In the genomic region with DNA sequence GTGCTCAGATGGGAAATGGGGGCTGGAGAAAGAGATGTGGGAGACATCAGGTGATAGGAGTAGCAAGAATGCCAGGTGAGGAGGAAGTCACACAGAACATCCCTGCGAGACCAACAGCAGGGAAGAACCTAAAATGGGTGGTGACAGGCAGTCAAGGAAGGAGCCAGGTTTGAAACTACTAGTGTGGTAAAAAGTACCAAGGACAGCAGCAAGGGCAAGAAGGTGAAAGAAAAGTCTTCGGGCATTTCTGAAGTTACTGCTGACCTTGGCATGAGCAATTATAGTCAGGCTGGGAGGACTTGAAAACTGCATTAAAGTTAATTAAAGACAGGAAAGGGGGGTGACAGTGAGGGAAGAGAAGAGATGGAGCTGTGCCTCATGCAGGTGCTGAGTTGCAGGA, we compare ENCODE assay signal across 21 cellular contexts.
DNase-seq lines count a peak whose midpoint lies in the region; ATAC-seq and TF ChIP-seq lines count a peak whose summit lies in the region.
"Had no signal": no experiment of that assay in that cellular context is flagged by ENCODE, and none has a peak within 500 bp of the region (broad histone marks: within the 10 kb centered on the region; RNA-seq: fewer than 3 reads in every experiment).

No MANE protein-coding gene starts in this region.

- no peak overlapping the region for H2BK12ac ChIP-seq in mesenchymal stem cell (ENCODE audit: low read length in 2 of 2)

- no peak overlapping the region for H3K27ac ChIP-seq in GM23338 (ENCODE audit: low read depth)
- no peak overlapping the region for H3K27ac ChIP-seq in foreskin keratinocyte
- H3K27ac ChIP-seq in mesenchymal stem cell (ENCODE audit: low read length, poor library complexity, severe bottlenecking) = no peak overlapping the region
- H3K27ac ChIP-seq: BLaER1, KMS-11, SJSA1 had no signal

- H4K8ac ChIP-seq in mesenchymal stem cell (ENCODE audit: low read length) = no peak overlapping the region

- H4K20me1 ChIP-seq in GM23338 (replicated peaks; ENCODE audit: insufficient read depth) = no peaks in the 10 kb centered on the region
- H4K20me1 ChIP-seq: BLaER1 had no signal

- H3K36me3 Mint-ChIP-seq in GM23338 (ENCODE audit: low read depth) = no peaks in the 10 kb centered on the region

- no peak overlapping the region for H3K23ac ChIP-seq in mesenchymal stem cell (ENCODE audit: low read length in 2 of 2)

- no peaks in the 10 kb centered on the region for H3K36me3 ChIP-seq in GM23338 (ENCODE audit: insufficient read depth)
- H3K36me3 ChIP-seq in mesenchymal stem cell (ENCODE audit: control insufficient read depth in 1 of 2, insufficient read depth in 2 of 2, low read depth in 1 of 2, low read length in 2 of 2) = no peaks in the 10 kb centered on the region
- H3K36me3 ChIP-seq: BLaER1, SJSA1 had no signal

- no peak overlapping the region for H3K4ac ChIP-seq in mesenchymal stem cell (ENCODE audit: low read depth in 1 of 2, low read length in 2 of 2)

- no peaks in the 10 kb centered on the region for H3K9me3 ChIP-seq in mesenchymal stem cell (ENCODE audit: control insufficient read depth, low read length)
- H3K9me3 ChIP-seq: BLaER1, Caco-2, SJSA1 had no signal

- H2AK5ac ChIP-seq in mesenchymal stem cell (ENCODE audit: low read length, severe bottlenecking) = no peak overlapping the region

- no peaks in the 10 kb centered on the region for H3F3A ChIP-seq in GM23338 (replicated peaks; ENCODE audit: low read depth)

- no peak; the same call in 2 of the 3 replicates for ATAC-seq in GM23338
- peak; percentile 18 for ATAC-seq in foreskin keratinocyte
- ATAC-seq in HG02759 (IDR thresholded peaks at IDR 0.05; ENCODE audit: unreplicated experiment) = no peak
- ATAC-seq in GM21360 (IDR thresholded peaks at IDR 0.05; ENCODE audit: unreplicated experiment) = no peak
- ATAC-seq: Right ventricle myocardium inferior had no signal

- 80% methylated on average over 2 of the region's 2 CpGs for WGBS in mesenchymal stem cell

- H2BK15ac ChIP-seq in mesenchymal stem cell (ENCODE audit: low read depth, poor library complexity, severe bottlenecking) = no peak overlapping the region

- H3K79me2 ChIP-seq in GM23338 (replicated peaks; ENCODE audit: insufficient read depth) = no peaks in the 10 kb centered on the region

- H3K9me3 Mint-ChIP-seq in GM23338 = no peaks in the 10 kb centered on the region

- TF ChIP-seq CTCF in GM23338 (conservative IDR thresholded peaks at IDR 0.05; ENCODE audit: low read depth in 2 of 2) (no peak), foreskin keratinocyte (conservative IDR thresholded peaks at IDR 0.05) (no peak)

- H3K4me1 ChIP-seq in GM23338 (ENCODE audit: insufficient read depth) = no peaks in the 10 kb centered on the region
- H3K4me1 ChIP-seq in foreskin keratinocyte = peaks cover 8% of the 10 kb centered on the region
- peaks cover 12% of the 10 kb centered on the region for H3K4me1 ChIP-seq in mesenchymal stem cell (ENCODE audit: control insufficient read depth, insufficient read depth, low read depth, low read length)
- H3K4me1 ChIP-seq: Caco-2 had no signal

- no peak overlapping the region for H3K4me2 ChIP-seq in GM23338
- no peak overlapping the region for H3K4me2 ChIP-seq in mesenchymal stem cell (ENCODE audit: low read length, poor library complexity, severe bottlenecking)
- H3K4me2 ChIP-seq: BLaER1, KMS-11 had no signal

- H3K27me3 Mint-ChIP-seq in GM23338 (ENCODE audit: insufficient read depth, low read depth, poor library complexity) = peaks cover 2% of the 10 kb centered on the region
- H3K27me3 Mint-ChIP-seq: CD4-positive, alpha-beta T cell had no signal

- H3K4me1 Mint-ChIP-seq in GM23338 = no peaks in the 10 kb centered on the region

- H3K18ac ChIP-seq in mesenchymal stem cell (ENCODE audit: low read depth in 1 of 2, low read length in 2 of 2) = no peak overlapping the region

- DNase-seq in GM23338 (ENCODE audit: low spot score) = peak; percentile 16
- peak; percentile 17 for DNase-seq in LHCN-M2 (ENCODE audit: low read depth)
- no peak for DNase-seq in foreskin keratinocyte
- peak; percentile 25 for DNase-seq in mesenchymal stem cell
- DNase-seq in ureter (ENCODE audit: low spot score) = no peak
- DNase-seq in NCI-H187 treated with DMSO at 0.1 percent for 48 hours (lab: John Stamatoyannopoulos, UW) = no peak
- DNase-seq: Caco-2; CD4-positive, alpha-beta T cell; DMS 273 treated with DMSO at 0.1 percent for 48 hours; DMS79 treated with DMSO at 0.1 percent for 48 hours; GOT3; NCI-H1694; NCI-H2081 treated with DMSO at 0.1 percent for 48 hours; NCI-H2171 treated with DMSO at 0.1 percent for 48 hours; NCI-H524 treated with DMSO at 0.1 percent for 48 hours had no signal

- H3K9ac ChIP-seq in mesenchymal stem cell (ENCODE audit: low read length) = no peak overlapping the region
- H3K9ac ChIP-seq: BLaER1, KMS-11 had no signal

- H3K14ac ChIP-seq in mesenchymal stem cell (ENCODE audit: low read length in 2 of 2) = no peak overlapping the region

- H3K27ac Mint-ChIP-seq in GM23338 = no peak overlapping the region
- H3K27ac Mint-ChIP-seq: CD4-positive, alpha-beta T cell had no signal

- no peak overlapping the region for H2AFZ ChIP-seq in GM23338
- no peak overlapping the region for H2AFZ ChIP-seq in mesenchymal stem cell (ENCODE audit: low read depth, low read length)

- H3K4me3 ChIP-seq in GM23338 = no peak overlapping the region
- no peak overlapping the region for H3K4me3 ChIP-seq in mesenchymal stem cell (ENCODE audit: insufficient read depth in 1 of 2, low read depth in 1 of 2, low read length in 2 of 2)
- H3K4me3 ChIP-seq: BLaER1, SJSA1 had no signal

- H2BK120ac ChIP-seq in mesenchymal stem cell (ENCODE audit: low read depth, low read length) = no peak overlapping the region

- H3K9me2 ChIP-seq in GM23338 (ENCODE audit: insufficient read depth) = no peaks in the 10 kb centered on the region

- peak overlapping the region; percentile 44 for H4K91ac ChIP-seq in mesenchymal stem cell (ENCODE audit: low read length)

- no peak overlapping the region for H3K4me3 Mint-ChIP-seq in GM23338
- H3K4me3 Mint-ChIP-seq: CD4-positive, alpha-beta T cell had no signal

- no peak overlapping the region for H2BK5ac ChIP-seq in mesenchymal stem cell (ENCODE audit: low read depth, low read length, poor library complexity, severe bottlenecking)

- H3K79me1 ChIP-seq in mesenchymal stem cell (replicated peaks; ENCODE audit: low read length, poor library complexity, severe bottlenecking) = no peaks in the 10 kb centered on the region

- H3K27me3 ChIP-seq in GM23338 (ENCODE audit: insufficient read depth) = no peaks in the 10 kb centered on the region
- no peaks in the 10 kb centered on the region for H3K27me3 ChIP-seq in foreskin keratinocyte
- H3K27me3 ChIP-seq in mesenchymal stem cell (ENCODE audit: control insufficient read depth in 1 of 2, insufficient read depth in 1 of 2, low read length in 2 of 2) = no peaks in the 10 kb centered on the region
- H3K27me3 ChIP-seq: BLaER1, SJSA1 had no signal

TF ChIP-seq in GM23338, 12 proteins besides CTCF, POLR2A, EP300 and RAD21:
- TF ChIP-seq NANOG (IDR thresholded peaks at IDR 0.05; ENCODE audit: borderline replicate concordance) (no peak), ZNF331 (CRISPR knock-in tag; IDR thresholded peaks at IDR 0.05; ENCODE audit: low read depth) (no peak)
- TF ChIP-seq, protein P1, sequence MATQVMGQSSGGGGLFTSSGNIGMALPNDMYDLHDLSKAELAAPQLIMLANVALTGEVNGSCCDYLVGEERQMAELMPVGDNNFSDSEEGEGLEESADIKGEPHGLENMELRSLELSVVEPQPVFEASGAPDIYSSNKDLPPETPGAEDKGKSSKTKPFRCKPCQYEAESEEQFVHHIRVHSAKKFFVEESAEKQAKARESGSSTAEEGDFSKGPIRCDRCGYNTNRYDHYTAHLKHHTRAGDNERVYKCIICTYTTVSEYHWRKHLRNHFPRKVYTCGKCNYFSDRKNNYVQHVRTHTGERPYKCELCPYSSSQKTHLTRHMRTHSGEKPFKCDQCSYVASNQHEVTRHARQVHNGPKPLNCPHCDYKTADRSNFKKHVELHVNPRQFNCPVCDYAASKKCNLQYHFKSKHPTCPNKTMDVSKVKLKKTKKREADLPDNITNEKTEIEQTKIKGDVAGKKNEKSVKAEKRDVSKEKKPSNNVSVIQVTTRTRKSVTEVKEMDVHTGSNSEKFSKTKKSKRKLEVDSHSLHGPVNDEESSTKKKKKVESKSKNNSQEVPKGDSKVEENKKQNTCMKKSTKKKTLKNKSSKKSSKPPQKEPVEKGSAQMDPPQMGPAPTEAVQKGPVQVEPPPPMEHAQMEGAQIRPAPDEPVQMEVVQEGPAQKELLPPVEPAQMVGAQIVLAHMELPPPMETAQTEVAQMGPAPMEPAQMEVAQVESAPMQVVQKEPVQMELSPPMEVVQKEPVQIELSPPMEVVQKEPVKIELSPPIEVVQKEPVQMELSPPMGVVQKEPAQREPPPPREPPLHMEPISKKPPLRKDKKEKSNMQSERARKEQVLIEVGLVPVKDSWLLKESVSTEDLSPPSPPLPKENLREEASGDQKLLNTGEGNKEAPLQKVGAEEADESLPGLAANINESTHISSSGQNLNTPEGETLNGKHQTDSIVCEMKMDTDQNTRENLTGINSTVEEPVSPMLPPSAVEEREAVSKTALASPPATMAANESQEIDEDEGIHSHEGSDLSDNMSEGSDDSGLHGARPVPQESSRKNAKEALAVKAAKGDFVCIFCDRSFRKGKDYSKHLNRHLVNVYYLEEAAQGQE (IDR thresholded peaks at IDR 0.05; ENCODE audit: unreplicated experiment) = peak; percentile 63

Comparison
In these comparisons a context has a peak if more than half of its experiments do, and no peak if none do; other contexts are left out.
1. DNase-seq: peak in GM23338 (single experiment), LHCN-M2 (single experiment) and mesenchymal stem cell (single experiment); none in foreskin keratinocyte (0 of 2), ureter (single experiment) and NCI-H187 treated with DMSO at 0.1 percent for 48 hours (single experiment).